1 cellular context compared by ENCODE assay signal in the genomic region with DNA sequence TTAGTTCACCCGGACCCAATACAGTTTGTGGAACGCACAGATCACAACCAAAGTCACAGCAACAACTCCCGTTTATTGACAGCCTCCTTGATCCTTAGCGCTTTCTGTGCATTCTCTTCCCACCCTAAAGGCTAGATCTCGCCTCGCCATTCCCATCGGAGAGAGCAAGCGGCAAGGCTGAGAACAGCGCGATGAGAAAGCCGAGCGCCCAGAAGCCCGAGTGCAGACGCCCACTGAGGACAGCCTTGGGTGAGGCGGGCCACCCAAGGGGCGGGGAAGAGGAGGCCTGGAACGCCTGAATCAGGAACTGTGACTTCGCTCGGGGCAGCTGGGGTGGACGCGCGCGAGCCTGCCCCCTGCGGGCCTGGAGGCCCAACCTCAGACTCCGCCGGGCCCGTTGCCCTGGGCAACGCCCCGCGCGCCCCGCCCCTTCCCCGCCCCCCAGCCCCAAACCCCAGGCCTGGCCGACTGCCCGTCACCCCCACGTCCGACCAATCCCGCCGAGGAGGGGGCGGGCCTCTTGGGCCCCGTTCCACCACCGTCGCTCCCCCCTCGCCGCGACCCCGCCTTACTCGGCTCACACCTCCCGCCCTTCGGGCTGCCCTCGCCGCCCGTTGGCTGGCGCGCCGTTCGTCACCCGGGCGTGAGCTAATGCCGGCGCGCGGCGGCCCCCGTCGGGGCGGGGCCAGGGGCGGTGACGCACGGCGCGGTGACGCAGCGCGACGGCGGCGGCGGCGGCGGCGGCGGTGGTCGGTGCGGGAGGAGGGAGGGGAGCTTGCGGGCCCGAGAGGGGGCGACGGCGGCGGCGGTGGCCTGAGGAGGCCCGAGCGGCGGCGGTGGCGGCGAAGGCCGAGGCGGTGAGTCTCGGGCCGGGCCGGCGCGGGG.
A peak's percentile ranks its signal among the peaks of the same experiment; 100 is the strongest.
TF ChIP-seq lines count a peak whose summit lies in the region.

A gene with protein sequence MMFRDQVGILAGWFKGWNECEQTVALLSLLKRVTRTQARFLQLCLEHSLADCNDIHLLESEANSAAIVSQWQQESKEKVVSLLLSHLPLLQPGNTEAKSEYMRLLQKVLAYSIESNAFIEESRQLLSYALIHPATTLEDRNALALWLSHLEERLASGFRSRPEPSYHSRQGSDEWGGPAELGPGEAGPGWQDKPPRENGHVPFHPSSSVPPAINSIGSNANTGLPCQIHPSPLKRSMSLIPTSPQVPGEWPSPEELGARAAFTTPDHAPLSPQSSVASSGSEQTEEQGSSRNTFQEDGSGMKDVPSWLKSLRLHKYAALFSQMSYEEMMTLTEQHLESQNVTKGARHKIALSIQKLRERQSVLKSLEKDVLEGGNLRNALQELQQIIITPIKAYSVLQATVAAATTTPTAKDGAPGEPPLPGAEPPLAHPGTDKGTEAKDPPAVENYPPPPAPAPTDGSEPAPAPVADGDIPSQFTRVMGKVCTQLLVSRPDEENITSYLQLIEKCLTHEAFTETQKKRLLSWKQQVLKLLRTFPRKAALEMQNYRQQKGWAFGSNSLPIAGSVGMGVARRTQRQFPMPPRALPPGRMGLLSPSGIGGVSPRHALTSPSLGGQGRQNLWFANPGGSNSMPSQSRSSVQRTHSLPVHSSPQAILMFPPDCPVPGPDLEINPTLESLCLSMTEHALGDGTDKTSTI (plus strand): TSS at position 702 of the 885 bp plus-strand sequence. CDS start 14,473 bp downstream, outside the sequence.

TF ChIP-seq in K562, 482 proteins besides CTCF, POLR2A, EP300 and RAD21 (continued from another document and continues in another):
- TF ChIP-seq, protein P1, sequence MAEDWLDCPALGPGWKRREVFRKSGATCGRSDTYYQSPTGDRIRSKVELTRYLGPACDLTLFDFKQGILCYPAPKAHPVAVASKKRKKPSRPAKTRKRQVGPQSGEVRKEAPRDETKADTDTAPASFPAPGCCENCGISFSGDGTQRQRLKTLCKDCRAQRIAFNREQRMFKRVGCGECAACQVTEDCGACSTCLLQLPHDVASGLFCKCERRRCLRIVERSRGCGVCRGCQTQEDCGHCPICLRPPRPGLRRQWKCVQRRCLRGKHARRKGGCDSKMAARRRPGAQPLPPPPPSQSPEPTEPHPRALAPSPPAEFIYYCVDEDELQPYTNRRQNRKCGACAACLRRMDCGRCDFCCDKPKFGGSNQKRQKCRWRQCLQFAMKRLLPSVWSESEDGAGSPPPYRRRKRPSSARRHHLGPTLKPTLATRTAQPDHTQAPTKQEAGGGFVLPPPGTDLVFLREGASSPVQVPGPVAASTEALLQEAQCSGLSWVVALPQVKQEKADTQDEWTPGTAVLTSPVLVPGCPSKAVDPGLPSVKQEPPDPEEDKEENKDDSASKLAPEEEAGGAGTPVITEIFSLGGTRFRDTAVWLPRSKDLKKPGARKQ (CRISPR knock-in tag; IDR thresholded peaks at IDR 0.05), result no peak
- TF ChIP-seq FOXM1 (IDR thresholded peaks at IDR 0.05; ENCODE audit: low read depth) (no peak), FOXM1 (CRISPR knock-in tag; IDR thresholded peaks at IDR 0.05; ENCODE audit: low read depth) (no peak), FOXA1 (IDR thresholded peaks at IDR 0.05; ENCODE audit: borderline replicate concordance) (no peak), GATAD2B (IDR thresholded peaks at IDR 0.05; ENCODE audit: borderline replicate concordance) (0 out of 2 replicates have a peak, but pooled peaks have one; percentile 26), CREM (IDR thresholded peaks at IDR 0.05; ENCODE audit: low read depth) (peak; percentile 75; the same call in 1 of the 2 replicates), ZBTB8A (IDR thresholded peaks at IDR 0.05; ENCODE audit: partially characterized antibody) (no peak), NFIC (IDR thresholded peaks at IDR 0.05) (peak; percentile 39), JUNB (CRISPR knock-in tag; conservative IDR thresholded peaks at IDR 0.05) (no peak), ATF1 (CRISPR knock-in tag; IDR thresholded peaks at IDR 0.05) (no peak), ATF1 (tag; IDR thresholded peaks at IDR 0.05) (peak; percentile 59), ZNF408 (CRISPR knock-in tag; IDR thresholded peaks at IDR 0.05; ENCODE audit: low read depth) (no peak), FOXK1 (CRISPR knock-in tag; IDR thresholded peaks at IDR 0.05; ENCODE audit: borderline replicate concordance) (peak; percentile 65; the same call in 1 of the 2 replicates), POLR2AphosphoS5 (IDR thresholded peaks at IDR 0.05; ENCODE audit: control insufficient read depth, insufficient read depth, low read depth, low read length) (peak; percentile 93), ZC3H4 (CRISPR knock-in tag; IDR thresholded peaks at IDR 0.05; ENCODE audit: borderline replicate concordance) (no peak), ZNF589 (CRISPR knock-in tag; IDR thresholded peaks at IDR 0.05; ENCODE audit: low read depth) (no peak), NFRKB (IDR thresholded peaks at IDR 0.05; ENCODE audit: low read depth) (peak; percentile 54; the same call in 1 of the 2 replicates), HNRNPK (IDR thresholded peaks at IDR 0.05; ENCODE audit: low read depth, low read length, poor library complexity, severe bottlenecking) (peak; percentile 52)
- TF ChIP-seq, protein P2, sequence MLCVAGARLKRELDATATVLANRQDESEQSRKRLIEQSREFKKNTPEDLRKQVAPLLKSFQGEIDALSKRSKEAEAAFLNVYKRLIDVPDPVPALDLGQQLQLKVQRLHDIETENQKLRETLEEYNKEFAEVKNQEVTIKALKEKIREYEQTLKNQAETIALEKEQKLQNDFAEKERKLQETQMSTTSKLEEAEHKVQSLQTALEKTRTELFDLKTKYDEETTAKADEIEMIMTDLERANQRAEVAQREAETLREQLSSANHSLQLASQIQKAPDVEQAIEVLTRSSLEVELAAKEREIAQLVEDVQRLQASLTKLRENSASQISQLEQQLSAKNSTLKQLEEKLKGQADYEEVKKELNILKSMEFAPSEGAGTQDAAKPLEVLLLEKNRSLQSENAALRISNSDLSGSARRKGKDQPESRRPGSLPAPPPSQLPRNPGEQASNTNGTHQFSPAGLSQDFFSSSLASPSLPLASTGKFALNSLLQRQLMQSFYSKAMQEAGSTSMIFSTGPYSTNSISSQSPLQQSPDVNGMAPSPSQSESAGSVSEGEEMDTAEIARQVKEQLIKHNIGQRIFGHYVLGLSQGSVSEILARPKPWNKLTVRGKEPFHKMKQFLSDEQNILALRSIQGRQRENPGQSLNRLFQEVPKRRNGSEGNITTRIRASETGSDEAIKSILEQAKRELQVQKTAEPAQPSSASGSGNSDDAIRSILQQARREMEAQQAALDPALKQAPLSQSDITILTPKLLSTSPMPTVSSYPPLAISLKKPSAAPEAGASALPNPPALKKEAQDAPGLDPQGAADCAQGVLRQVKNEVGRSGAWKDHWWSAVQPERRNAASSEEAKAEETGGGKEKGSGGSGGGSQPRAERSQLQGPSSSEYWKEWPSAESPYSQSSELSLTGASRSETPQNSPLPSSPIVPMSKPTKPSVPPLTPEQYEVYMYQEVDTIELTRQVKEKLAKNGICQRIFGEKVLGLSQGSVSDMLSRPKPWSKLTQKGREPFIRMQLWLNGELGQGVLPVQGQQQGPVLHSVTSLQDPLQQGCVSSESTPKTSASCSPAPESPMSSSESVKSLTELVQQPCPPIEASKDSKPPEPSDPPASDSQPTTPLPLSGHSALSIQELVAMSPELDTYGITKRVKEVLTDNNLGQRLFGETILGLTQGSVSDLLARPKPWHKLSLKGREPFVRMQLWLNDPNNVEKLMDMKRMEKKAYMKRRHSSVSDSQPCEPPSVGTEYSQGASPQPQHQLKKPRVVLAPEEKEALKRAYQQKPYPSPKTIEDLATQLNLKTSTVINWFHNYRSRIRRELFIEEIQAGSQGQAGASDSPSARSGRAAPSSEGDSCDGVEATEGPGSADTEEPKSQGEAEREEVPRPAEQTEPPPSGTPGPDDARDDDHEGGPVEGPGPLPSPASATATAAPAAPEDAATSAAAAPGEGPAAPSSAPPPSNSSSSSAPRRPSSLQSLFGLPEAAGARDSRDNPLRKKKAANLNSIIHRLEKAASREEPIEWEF (CRISPR knock-in tag; IDR thresholded peaks at IDR 0.05), result no peak
- TF ChIP-seq, protein P3, sequence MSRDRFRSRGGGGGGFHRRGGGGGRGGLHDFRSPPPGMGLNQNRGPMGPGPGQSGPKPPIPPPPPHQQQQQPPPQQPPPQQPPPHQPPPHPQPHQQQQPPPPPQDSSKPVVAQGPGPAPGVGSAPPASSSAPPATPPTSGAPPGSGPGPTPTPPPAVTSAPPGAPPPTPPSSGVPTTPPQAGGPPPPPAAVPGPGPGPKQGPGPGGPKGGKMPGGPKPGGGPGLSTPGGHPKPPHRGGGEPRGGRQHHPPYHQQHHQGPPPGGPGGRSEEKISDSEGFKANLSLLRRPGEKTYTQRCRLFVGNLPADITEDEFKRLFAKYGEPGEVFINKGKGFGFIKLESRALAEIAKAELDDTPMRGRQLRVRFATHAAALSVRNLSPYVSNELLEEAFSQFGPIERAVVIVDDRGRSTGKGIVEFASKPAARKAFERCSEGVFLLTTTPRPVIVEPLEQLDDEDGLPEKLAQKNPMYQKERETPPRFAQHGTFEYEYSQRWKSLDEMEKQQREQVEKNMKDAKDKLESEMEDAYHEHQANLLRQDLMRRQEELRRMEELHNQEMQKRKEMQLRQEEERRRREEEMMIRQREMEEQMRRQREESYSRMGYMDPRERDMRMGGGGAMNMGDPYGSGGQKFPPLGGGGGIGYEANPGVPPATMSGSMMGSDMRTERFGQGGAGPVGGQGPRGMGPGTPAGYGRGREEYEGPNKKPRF (IDR thresholded peaks at IDR 0.05; ENCODE audit: low read depth, low read length), result no peak
- TF ChIP-seq, protein P4, sequence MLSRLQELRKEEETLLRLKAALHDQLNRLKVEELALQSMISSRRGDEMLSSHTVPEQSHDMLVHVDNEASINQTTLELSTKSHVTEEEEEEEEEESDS (CRISPR knock-in tag; IDR thresholded peaks at IDR 0.05), result no peak
- TF ChIP-seq, protein P5, sequence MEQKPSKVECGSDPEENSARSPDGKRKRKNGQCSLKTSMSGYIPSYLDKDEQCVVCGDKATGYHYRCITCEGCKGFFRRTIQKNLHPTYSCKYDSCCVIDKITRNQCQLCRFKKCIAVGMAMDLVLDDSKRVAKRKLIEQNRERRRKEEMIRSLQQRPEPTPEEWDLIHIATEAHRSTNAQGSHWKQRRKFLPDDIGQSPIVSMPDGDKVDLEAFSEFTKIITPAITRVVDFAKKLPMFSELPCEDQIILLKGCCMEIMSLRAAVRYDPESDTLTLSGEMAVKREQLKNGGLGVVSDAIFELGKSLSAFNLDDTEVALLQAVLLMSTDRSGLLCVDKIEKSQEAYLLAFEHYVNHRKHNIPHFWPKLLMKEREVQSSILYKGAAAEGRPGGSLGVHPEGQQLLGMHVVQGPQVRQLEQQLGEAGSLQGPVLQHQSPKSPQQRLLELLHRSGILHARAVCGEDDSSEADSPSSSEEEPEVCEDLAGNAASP (IDR thresholded peaks at IDR 0.05), result no peak
- TF ChIP-seq, protein P6, sequence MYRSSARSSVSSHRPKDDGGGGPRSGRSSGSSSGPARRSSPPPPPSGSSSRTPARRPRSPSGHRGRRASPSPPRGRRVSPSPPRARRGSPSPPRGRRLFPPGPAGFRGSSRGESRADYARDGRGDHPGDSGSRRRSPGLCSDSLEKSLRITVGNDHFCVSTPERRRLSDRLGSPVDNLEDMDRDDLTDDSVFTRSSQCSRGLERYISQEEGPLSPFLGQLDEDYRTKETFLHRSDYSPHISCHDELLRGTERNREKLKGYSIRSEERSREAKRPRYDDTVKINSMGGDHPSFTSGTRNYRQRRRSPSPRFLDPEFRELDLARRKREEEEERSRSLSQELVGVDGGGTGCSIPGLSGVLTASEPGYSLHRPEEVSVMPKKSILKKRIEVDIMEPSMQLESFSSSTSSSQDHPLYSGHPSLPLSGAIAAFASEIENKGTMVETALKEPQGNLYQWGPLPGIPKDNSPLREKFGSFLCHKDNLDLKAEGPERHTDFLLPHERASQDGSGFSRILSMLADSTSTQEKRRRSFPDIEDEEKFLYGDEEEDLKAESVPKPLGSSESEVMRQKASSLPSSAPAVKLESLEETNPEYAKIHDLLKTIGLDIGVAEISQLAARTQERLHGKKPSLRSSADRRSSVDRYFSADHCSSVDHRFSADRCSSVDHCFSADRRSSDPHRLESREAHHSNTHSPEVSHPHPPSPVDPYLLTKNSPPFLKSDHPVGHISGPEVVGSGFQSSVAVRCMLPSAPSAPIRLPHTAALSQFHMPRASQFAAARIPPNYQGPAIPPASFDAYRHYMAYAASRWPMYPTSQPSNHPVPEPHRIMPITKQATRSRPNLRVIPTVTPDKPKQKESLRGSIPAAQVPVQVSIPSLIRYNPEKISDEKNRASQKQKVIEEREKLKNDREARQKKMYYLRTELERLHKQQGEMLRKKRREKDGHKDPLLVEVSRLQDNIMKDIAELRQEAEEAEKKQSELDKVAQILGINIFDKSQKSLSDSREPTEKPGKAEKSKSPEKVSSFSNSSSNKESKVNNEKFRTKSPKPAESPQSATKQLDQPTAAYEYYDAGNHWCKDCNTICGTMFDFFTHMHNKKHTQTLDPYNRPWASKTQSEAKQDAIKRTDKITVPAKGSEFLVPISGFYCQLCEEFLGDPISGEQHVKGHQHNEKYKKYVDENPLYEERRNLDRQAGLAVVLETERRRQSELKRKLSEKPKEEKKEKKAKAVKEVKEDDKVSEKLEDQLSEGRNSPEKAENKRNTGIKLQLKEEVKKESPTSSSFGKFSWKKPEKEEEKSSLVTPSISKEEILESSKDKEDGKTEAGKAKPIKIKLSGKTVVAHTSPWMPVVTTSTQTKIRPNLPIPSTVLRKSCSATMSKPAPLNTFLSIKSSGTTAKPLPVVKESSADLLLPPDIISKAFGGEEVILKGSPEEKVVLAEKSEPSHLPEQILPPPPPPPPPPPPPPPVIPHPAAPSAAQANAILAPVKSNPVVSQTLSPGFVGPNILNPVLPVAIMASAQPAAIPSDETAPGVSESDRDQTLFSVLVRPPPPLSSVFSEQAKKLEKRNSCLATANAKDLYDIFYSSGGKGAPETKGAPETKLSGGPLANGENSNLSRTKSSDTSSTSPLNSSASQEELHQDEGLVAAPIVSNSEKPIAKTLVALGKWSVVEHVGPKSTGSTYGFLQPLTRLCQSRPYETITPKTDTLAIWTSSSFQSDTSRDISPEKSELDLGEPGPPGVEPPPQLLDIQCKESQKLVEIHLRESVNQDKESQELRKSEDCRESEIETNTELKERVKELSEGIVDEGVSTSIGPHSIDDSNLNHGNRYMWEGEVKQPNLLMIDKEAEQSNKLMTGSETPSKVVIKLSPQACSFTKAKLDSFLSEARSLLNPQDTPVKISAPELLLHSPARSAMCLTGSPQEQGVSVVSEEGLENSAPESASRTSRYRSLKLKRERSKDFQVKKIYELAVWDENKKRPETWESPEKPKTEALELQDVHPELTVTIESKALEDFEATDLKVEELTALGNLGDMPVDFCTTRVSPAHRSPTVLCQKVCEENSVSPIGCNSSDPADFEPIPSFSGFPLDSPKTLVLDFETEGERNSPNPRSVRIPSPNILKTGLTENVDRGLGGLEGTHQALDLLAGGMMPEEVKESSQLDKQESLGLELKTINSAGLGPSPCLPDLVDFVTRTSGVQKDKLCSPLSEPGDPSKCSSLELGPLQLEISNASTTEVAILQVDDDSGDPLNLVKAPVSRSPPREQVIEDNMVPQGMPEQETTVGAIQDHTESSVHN (IDR thresholded peaks at IDR 0.05; ENCODE audit: borderline replicate concordance in 1 of 2, low read depth in 1 of 2), result no peak
- TF ChIP-seq, protein P7, sequence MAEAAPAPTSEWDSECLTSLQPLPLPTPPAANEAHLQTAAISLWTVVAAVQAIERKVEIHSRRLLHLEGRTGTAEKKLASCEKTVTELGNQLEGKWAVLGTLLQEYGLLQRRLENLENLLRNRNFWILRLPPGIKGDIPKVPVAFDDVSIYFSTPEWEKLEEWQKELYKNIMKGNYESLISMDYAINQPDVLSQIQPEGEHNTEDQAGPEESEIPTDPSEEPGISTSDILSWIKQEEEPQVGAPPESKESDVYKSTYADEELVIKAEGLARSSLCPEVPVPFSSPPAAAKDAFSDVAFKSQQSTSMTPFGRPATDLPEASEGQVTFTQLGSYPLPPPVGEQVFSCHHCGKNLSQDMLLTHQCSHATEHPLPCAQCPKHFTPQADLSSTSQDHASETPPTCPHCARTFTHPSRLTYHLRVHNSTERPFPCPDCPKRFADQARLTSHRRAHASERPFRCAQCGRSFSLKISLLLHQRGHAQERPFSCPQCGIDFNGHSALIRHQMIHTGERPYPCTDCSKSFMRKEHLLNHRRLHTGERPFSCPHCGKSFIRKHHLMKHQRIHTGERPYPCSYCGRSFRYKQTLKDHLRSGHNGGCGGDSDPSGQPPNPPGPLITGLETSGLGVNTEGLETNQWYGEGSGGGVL (CRISPR knock-in tag; IDR thresholded peaks at IDR 0.05), result no peak
